ENCODE assay signal across 16 cellular contexts in the genomic region with DNA sequence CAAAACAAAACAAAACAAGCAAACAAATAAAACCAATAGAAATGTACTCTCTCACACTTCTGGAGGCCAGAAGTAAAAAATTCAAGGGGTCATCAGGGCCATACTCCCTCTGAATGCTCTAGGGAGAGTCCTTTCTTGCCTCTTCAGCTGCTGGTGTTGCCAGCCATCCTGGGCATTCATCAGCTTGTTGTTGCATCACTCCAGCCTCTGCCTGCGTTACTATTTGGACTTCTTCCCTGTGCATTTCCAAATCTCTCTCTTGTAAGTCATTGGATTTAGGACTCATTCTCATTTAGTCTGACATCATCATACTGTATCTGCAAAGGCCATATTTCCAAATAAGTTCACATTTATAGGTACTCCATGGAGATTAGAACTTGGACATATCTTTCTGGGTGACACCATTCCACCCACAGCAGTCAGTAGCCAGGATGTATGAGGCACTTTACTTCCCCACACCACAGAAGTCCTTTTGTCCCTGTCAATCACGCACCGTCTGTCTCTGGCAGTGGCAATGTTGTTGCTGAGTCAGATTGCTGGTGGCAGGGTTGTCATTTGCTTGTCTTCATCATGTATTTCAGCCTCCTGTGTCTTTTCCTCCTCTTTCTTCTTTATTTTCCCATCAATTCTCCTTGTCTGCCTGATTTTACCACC.
"Had no signal": no experiment of that assay in that cellular context is flagged by ENCODE, and none has a peak within 500 bp of the region (broad histone marks: within the 10 kb centered on the region; RNA-seq: fewer than 3 reads in every experiment).

No MANE protein-coding gene starts in this region.

- DNase-seq: activated CD4-positive, alpha-beta memory T cell treated with anti-CD3 and anti-CD28 coated beads for 36 hours; activated CD8-positive, alpha-beta memory T cell treated with anti-CD3 and anti-CD28 coated beads, Interleukin-2, amount 10 ng/mL, durations not matched to agents 7 days and 5 days; activated naive CD4-positive, alpha-beta T cell treated with anti-CD3 and anti-CD28 coated beads, Interleukin-2, amount 10 ng/mL, durations not matched to agents 7 days and 5 days; activated T-cell treated with anti-CD3 and anti-CD28 coated beads, Interleukin-2, amount 50 U/mL, for 1 hour; caudate nucleus; islet precursor cell; naive thymus-derived CD8-positive, alpha-beta T cell; retina; stimulated activated CD4-positive, alpha-beta T cell treated with anti-CD3 and anti-CD28 coated beads, Interleukin-2, amount 100 ng/mL, for 48 hours; SW 1271; T-helper 9 cell; thyroid gland had no signal

- H3K27me3 ChIP-seq: thyroid gland had no signal

- FAIRE-seq: colon, endometrium, urothelium cell line had no signal

- H3K4me3 ChIP-seq: thyroid gland had no signal

- H3K36me3 ChIP-seq: neutrophil, thyroid gland had no signal

- H3K27ac ChIP-seq: neutrophil, thyroid gland had no signal

- H3K9me3 ChIP-seq: neutrophil, thyroid gland had no signal
